ENCODE assay signal across 33 cellular contexts in genomic region chr3:192326656-192327055, GRCh38.
"Had no signal": no experiment of that assay in that cellular context is flagged by ENCODE, and none has a peak within 500 bp of the region (broad histone marks: within the 10 kb centered on the region; RNA-seq: fewer than 3 reads in every experiment).

No MANE protein-coding gene starts in this region.

- H3K4me1 ChIP-seq: adrenal gland, ascending aorta, body of pancreas, breast epithelium had no signal

- ATAC-seq: activated naive CD4-positive, alpha-beta T cell treated with anti-CD3 and anti-CD28 coated beads, Interleukin-2, amount 50 U/mL, for 72 hours; activated naive CD8-positive, alpha-beta T cell treated with anti-CD3 and anti-CD28 coated beads, Interleukin-2, amount 50 U/mL, for 24 hours; activated T-cell treated with anti-CD3 and anti-CD28 coated beads, Interleukin-2, amount 50 U/mL, for 4 hours; activated T-cell treated with anti-CD3 and anti-CD28 coated beads, Interleukin-2, amount 50 U/mL, for 72 hours; activated T-helper 17 cell treated with anti-CD3 and anti-CD28 coated beads, Interleukin-2, amount 50 U/mL, for 72 hours; body of pancreas had no signal

- H3K9me3 ChIP-seq: adrenal gland, ascending aorta, body of pancreas, breast epithelium had no signal

- H3K4me3 ChIP-seq: adrenal gland, ascending aorta, body of pancreas, breast epithelium, cardiac muscle cell had no signal

- H3K27me3 ChIP-seq: adrenal gland, ascending aorta, body of pancreas, brain microvascular endothelial cell, breast epithelium, cardiac muscle cell had no signal

- DNase-seq: activated effector memory CD4-positive, alpha-beta T cell treated with anti-CD3 and anti-CD28 coated beads, Interleukin-2, amount 50 U/mL, for 16 hours; activated effector memory CD4-positive, alpha-beta T cell treated with Interleukin-2 at 50 U/mL for 16 hours; activated gamma-delta T cell; activated gamma-delta T cell treated with Interleukin-2 at 50 U/mL for 16 hours; activated naive CD4-positive, alpha-beta T cell; activated naive CD4-positive, alpha-beta T cell treated with anti-CD3 and anti-CD28 coated beads for 36 hours; activated naive CD4-positive, alpha-beta T cell treated with anti-CD3 and anti-CD28 coated beads, Interleukin-2, amount 10 ng/mL, durations not matched to agents 7 days and 5 days; activated naive CD4-positive, alpha-beta T cell treated with anti-CD3 and anti-CD28 coated beads, Interleukin-2, amount 50 U/mL, for 16 hours; activated naive CD4-positive, alpha-beta T cell treated with Interleukin-2 at 50 U/mL for 16 hours; activated naive CD8-positive, alpha-beta T cell treated with anti-CD3 and anti-CD28 coated beads for 36 hours; activated naive CD8-positive, alpha-beta T cell treated with anti-CD3 and anti-CD28 coated beads, Interleukin-2, amount 10 ng/mL, durations not matched to agents 7 days and 5 days; activated naive CD8-positive, alpha-beta T cell treated with anti-CD3 and anti-CD28 coated beads, Interleukin-2, amount 50 U/mL, for 24 hours; activated T-cell treated with anti-CD3 and anti-CD28 coated beads, Interleukin-2, amount 50 U/mL, for 4 hours; activated T-cell treated with anti-CD3 and anti-CD28 coated beads, Interleukin-2, amount 50 U/mL, for 48 hours; activated T-cell treated with anti-CD3 and anti-CD28 coated beads, Interleukin-2, amount 50 U/mL, for 72 hours; adrenal gland; amniotic stem cell; amygdala; anterior cingulate cortex; aorta; body of pancreas; brain microvascular endothelial cell; caudate nucleus; central memory CD4-positive, alpha-beta T cell; cerebellar nuclear complex had no signal

- FAIRE-seq: astrocyte, bronchial epithelial cell, colon had no signal

- H3K36me3 ChIP-seq: adrenal gland, ascending aorta, brain microvascular endothelial cell, breast epithelium, cardiac muscle cell had no signal

- H3K27ac ChIP-seq: adrenal gland, ascending aorta, body of pancreas, brain microvascular endothelial cell, breast epithelium, cardiac muscle cell had no signal
